1 cellular context compared by ENCODE assay signal in genomic region chr10:5446390-5446926, GRCh38.
TF ChIP-seq lines count a peak whose summit lies in the region.

No MANE protein-coding gene starts in this region.

TF ChIP-seq in HepG2, 621 proteins besides CTCF, POLR2A, EP300 and RAD21 (continued from another document and continues in another):
- TF ChIP-seq GMEB1 (CRISPR knock-in tag; IDR thresholded peaks at IDR 0.05; ENCODE audit: borderline replicate concordance) (no peak; the same call in 1 of the 2 replicates), KMT2A (CRISPR knock-in tag; IDR thresholded peaks at IDR 0.05) (peak; percentile 98), SP5 (CRISPR knock-in tag; IDR thresholded peaks at IDR 0.05; ENCODE audit: borderline replicate concordance, low read depth) (peak; percentile 82), ZNF496 (CRISPR knock-in tag; IDR thresholded peaks at IDR 0.05; ENCODE audit: insufficient replicate concordance) (no peak), ZC3H4 (CRISPR knock-in tag; IDR thresholded peaks at IDR 0.05; ENCODE audit: borderline replicate concordance) (peak; percentile 75; the same call in 1 of the 2 replicates), ZNF629 (CRISPR knock-in tag; conservative IDR thresholded peaks at IDR 0.05) (peak; percentile 42; the same call in 1 of the 2 replicates), SPEN (CRISPR knock-in tag; IDR thresholded peaks at IDR 0.05; ENCODE audit: low read depth) (peak; percentile 57; the same call in 1 of the 2 replicates), KDM2A (CRISPR knock-in tag; IDR thresholded peaks at IDR 0.05; ENCODE audit: borderline replicate concordance, low read depth) (peak; percentile 92), SP140L (CRISPR knock-in tag; IDR thresholded peaks at IDR 0.05; ENCODE audit: borderline replicate concordance) (peak; percentile 39; the same call in 1 of the 2 replicates), GLMP (CRISPR knock-in tag; IDR thresholded peaks at IDR 0.05; ENCODE audit: borderline replicate concordance) (no peak), ZNF615 (CRISPR knock-in tag; IDR thresholded peaks at IDR 0.05; ENCODE audit: borderline replicate concordance) (0 out of 2 replicates have a peak, but pooled peaks have one; percentile 37), ZNF235 (CRISPR knock-in tag; IDR thresholded peaks at IDR 0.05; ENCODE audit: borderline replicate concordance) (no peak), ZBTB44 (CRISPR knock-in tag; IDR thresholded peaks at IDR 0.05) (peak; percentile 62; the same call in 1 of the 2 replicates), ZNF329 (CRISPR knock-in tag; IDR thresholded peaks at IDR 0.05; ENCODE audit: low read depth) (peak; percentile 55; the same call in 1 of the 2 replicates), SYNCRIP (IDR thresholded peaks at IDR 0.05; ENCODE audit: insufficient read depth, low read depth, low read length) (no peak), HDAC6 (IDR thresholded peaks at IDR 0.05; ENCODE audit: low read depth, low read length) (no peak; the same call in 1 of the 2 replicates), HOXA7 (CRISPR knock-in tag; IDR thresholded peaks at IDR 0.05) (no peak), ZSCAN31 (CRISPR knock-in tag; IDR thresholded peaks at IDR 0.05; ENCODE audit: low read depth) (peak; percentile 90), ZBTB2 (CRISPR knock-in tag; IDR thresholded peaks at IDR 0.05; ENCODE audit: low read depth) (no peak), ZNF672 (CRISPR knock-in tag; IDR thresholded peaks at IDR 0.05) (no peak), PLSCR1 (CRISPR knock-in tag; IDR thresholded peaks at IDR 0.05; ENCODE audit: borderline replicate concordance) (no peak), KDM5B (CRISPR knock-in tag; IDR thresholded peaks at IDR 0.05; ENCODE audit: borderline replicate concordance) (peak; percentile 77; the same call in 1 of the 2 replicates), ZFP36L1 (CRISPR knock-in tag; IDR thresholded peaks at IDR 0.05) (peak; percentile 82; the same call in 1 of the 2 replicates), HNRNPL (IDR thresholded peaks at IDR 0.05; ENCODE audit: low read depth, low read length) (no peak), ATF3 (CRISPR knock-in tag; IDR thresholded peaks at IDR 0.05) (peak; percentile 78), ZNF160 (CRISPR knock-in tag; IDR thresholded peaks at IDR 0.05) (peak; percentile 83; the same call in 1 of the 2 replicates), ZBTB7A (CRISPR knock-in tag; IDR thresholded peaks at IDR 0.05) (no peak), BHLHE40 (IDR thresholded peaks at IDR 0.05; ENCODE audit: low read length) (peak; percentile 74), MNT (IDR thresholded peaks at IDR 0.05) (peak; percentile 73), ARHGAP35 (CRISPR knock-in tag; IDR thresholded peaks at IDR 0.05; ENCODE audit: borderline replicate concordance) (0 out of 2 replicates have a peak, but pooled peaks have one; percentile 53), SALL2 (CRISPR knock-in tag; IDR thresholded peaks at IDR 0.05) (peak; percentile 80), BRCA1 (CRISPR knock-in tag; IDR thresholded peaks at IDR 0.05) (0 out of 2 replicates have a peak, but pooled peaks have one; percentile 83), ASH2L (IDR thresholded peaks at IDR 0.05; ENCODE audit: insufficient read length, low read depth, low read length) (peak; percentile 77), HINFP (CRISPR knock-in tag; IDR thresholded peaks at IDR 0.05; ENCODE audit: low read depth) (peak; percentile 82), ATF1 (CRISPR knock-in tag; IDR thresholded peaks at IDR 0.05) (no peak), FIP1L1 (IDR thresholded peaks at IDR 0.05; ENCODE audit: borderline replicate concordance, insufficient read depth, low read depth, low read length) (no peak), AGO2 (optimal IDR thresholded peaks at IDR 0.05; ENCODE audit: low read depth, low read length) (peak; percentile 44), MAZ (IDR thresholded peaks at IDR 0.05; ENCODE audit: borderline replicate concordance, low read depth, low read length) (no peak), MAZ (CRISPR knock-in tag; IDR thresholded peaks at IDR 0.05; ENCODE audit: low read depth) (peak; percentile 79), ZNF282 (IDR thresholded peaks at IDR 0.05; ENCODE audit: partially characterized antibody) (no peak), NFIB (CRISPR knock-in tag; IDR thresholded peaks at IDR 0.05; ENCODE audit: borderline replicate concordance) (no peak), ZBTB26 (CRISPR knock-in tag; IDR thresholded peaks at IDR 0.05; ENCODE audit: borderline replicate concordance) (peak; percentile 95), ATF4 (CRISPR knock-in tag; IDR thresholded peaks at IDR 0.05) (no peak), SMARCC2 (IDR thresholded peaks at IDR 0.05) (no peak), USF2 (IDR thresholded peaks at IDR 0.05; ENCODE audit: low read depth, low read length) (peak; percentile 89), USF2 (CRISPR knock-in tag; IDR thresholded peaks at IDR 0.05; ENCODE audit: borderline replicate concordance) (peak; percentile 94; the same call in 1 of the 2 replicates), PCBP1 (IDR thresholded peaks at IDR 0.05; ENCODE audit: borderline replicate concordance, low read depth, low read length) (no peak), ZNF512 (CRISPR knock-in tag; IDR thresholded peaks at IDR 0.05) (peak; percentile 58; the same call in 1 of the 2 replicates)
